1 cellular context compared by ENCODE assay signal in the genomic region with DNA sequence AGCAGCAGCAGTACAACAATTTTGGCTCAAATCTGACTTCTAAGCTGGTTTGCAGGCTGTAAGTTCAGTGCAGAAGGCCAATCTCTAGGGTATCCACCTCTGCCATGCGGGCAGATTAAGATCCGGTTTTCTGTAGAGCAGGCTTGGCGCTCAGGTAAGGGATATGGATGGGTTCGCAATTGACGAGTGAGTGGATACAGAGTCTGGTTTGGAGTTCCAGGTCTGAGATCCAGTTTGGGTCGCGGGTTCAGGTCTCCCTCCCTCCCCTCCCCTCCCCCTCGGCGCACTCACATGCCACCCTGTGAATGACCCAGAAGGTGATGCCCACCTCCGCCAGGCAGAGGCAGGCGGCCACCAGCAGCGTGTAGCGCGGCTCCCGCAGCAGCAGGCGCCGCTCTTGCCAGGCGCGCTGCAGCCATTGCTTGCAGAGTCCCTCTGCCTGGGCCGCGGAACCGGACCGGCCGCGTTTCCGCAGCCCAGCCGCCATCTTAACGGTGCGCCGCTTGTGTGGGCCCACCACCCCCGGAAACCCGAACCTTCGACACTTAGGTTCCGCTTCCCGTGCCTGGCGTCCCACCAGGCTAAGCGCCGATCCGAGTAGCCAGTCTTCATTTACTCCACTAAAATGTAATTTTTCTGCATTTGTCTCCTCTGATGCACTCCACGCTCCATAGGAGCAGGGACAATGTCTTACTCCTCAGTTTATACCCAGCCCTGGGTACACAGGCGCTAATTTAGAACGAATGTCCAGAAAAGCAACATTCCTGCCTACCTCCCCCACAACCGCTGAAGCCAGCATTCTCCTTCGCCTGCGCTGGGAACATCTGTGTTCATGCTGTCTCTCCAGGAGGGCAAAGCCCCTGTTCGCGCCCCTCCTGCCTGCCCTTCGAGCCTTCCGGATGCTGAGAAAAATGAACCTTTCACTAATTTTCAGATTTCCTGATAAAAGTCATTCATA.
TF ChIP-seq lines count a peak whose summit lies in the region.

ALG3 (minus strand) TSS at position 509 of the 958 bp plus-strand sequence; CDS start at position 487, 22 bp downstream.

TF ChIP-seq in K562, 482 proteins besides CTCF, POLR2A, EP300 and RAD21 (continued from another document and continues in another):
- TF ChIP-seq RBBP5 (IDR thresholded peaks at IDR 0.05; ENCODE audit: borderline replicate concordance, insufficient read depth, low read length, poor library complexity, severe bottlenecking) (peak; percentile 97), SMAD1 (IDR thresholded peaks at IDR 0.05; ENCODE audit: low read depth, low read length, partially characterized antibody) (peak; percentile 30), TRIM24 (IDR thresholded peaks at IDR 0.05) (peak in 1 of 2 experiments; percentile 92; a peak in 2 of 4 replicates), KAT2B (IDR thresholded peaks at IDR 0.05; ENCODE audit: low read depth, low read length) (no peak), EP400 (IDR thresholded peaks at IDR 0.05) (peak; percentile 87), BCL6 (CRISPR knock-in tag; IDR thresholded peaks at IDR 0.05) (no peak), MAFG (tag; conservative IDR thresholded peaks at IDR 0.05) (no peak), SP2 (IDR thresholded peaks at IDR 0.05; ENCODE audit: extremely low read depth, low read depth, low read length, poor library complexity, severe bottlenecking) (no peak), HNRNPLL (IDR thresholded peaks at IDR 0.05; ENCODE audit: low read depth, low read length, poor library complexity, severe bottlenecking) (peak; percentile 21), KLF6 (CRISPR knock-in tag; IDR thresholded peaks at IDR 0.05; ENCODE audit: borderline replicate concordance) (no peak), CAMTA2 (CRISPR knock-in tag; conservative IDR thresholded peaks at IDR 0.05) (no peak), CBX1 (IDR thresholded peaks at IDR 0.05; ENCODE audit: low read depth) (peak; percentile 89), ZNF696 (CRISPR knock-in tag; conservative IDR thresholded peaks at IDR 0.05) (no peak), TCF7L2 (IDR thresholded peaks at IDR 0.05; ENCODE audit: low read depth, low read length) (no peak), RNF2 (IDR thresholded peaks at IDR 0.05) (peak; percentile 80), ZNF77 (CRISPR knock-in tag; IDR thresholded peaks at IDR 0.05) (no peak), ZBED1 (IDR thresholded peaks at IDR 0.05) (no peak), UBTF (IDR thresholded peaks at IDR 0.05; ENCODE audit: borderline replicate concordance in 1 of 2, low read depth in 2 of 2, low read length in 2 of 2) (no peak), PTTG1 (tag; IDR thresholded peaks at IDR 0.05; ENCODE audit: low read depth) (no peak), RBM39 (optimal IDR thresholded peaks at IDR 0.05; ENCODE audit: low read depth, low read length) (no peak), ZC3H8 (IDR thresholded peaks at IDR 0.05) (no peak), ATF2 (CRISPR knock-in tag; IDR thresholded peaks at IDR 0.05) (no peak), CBX5 (IDR thresholded peaks at IDR 0.05; ENCODE audit: borderline replicate concordance, low read depth) (peak; percentile 45; the same call in 1 of the 2 replicates), E2F8 (IDR thresholded peaks at IDR 0.05; ENCODE audit: low read depth, partially characterized antibody) (peak; percentile 44), RBM15 (IDR thresholded peaks at IDR 0.05; ENCODE audit: insufficient read depth, low read length) (no peak), DEAF1 (CRISPR knock-in tag; IDR thresholded peaks at IDR 0.05) (no peak)
- TF ChIP-seq, protein P1, sequence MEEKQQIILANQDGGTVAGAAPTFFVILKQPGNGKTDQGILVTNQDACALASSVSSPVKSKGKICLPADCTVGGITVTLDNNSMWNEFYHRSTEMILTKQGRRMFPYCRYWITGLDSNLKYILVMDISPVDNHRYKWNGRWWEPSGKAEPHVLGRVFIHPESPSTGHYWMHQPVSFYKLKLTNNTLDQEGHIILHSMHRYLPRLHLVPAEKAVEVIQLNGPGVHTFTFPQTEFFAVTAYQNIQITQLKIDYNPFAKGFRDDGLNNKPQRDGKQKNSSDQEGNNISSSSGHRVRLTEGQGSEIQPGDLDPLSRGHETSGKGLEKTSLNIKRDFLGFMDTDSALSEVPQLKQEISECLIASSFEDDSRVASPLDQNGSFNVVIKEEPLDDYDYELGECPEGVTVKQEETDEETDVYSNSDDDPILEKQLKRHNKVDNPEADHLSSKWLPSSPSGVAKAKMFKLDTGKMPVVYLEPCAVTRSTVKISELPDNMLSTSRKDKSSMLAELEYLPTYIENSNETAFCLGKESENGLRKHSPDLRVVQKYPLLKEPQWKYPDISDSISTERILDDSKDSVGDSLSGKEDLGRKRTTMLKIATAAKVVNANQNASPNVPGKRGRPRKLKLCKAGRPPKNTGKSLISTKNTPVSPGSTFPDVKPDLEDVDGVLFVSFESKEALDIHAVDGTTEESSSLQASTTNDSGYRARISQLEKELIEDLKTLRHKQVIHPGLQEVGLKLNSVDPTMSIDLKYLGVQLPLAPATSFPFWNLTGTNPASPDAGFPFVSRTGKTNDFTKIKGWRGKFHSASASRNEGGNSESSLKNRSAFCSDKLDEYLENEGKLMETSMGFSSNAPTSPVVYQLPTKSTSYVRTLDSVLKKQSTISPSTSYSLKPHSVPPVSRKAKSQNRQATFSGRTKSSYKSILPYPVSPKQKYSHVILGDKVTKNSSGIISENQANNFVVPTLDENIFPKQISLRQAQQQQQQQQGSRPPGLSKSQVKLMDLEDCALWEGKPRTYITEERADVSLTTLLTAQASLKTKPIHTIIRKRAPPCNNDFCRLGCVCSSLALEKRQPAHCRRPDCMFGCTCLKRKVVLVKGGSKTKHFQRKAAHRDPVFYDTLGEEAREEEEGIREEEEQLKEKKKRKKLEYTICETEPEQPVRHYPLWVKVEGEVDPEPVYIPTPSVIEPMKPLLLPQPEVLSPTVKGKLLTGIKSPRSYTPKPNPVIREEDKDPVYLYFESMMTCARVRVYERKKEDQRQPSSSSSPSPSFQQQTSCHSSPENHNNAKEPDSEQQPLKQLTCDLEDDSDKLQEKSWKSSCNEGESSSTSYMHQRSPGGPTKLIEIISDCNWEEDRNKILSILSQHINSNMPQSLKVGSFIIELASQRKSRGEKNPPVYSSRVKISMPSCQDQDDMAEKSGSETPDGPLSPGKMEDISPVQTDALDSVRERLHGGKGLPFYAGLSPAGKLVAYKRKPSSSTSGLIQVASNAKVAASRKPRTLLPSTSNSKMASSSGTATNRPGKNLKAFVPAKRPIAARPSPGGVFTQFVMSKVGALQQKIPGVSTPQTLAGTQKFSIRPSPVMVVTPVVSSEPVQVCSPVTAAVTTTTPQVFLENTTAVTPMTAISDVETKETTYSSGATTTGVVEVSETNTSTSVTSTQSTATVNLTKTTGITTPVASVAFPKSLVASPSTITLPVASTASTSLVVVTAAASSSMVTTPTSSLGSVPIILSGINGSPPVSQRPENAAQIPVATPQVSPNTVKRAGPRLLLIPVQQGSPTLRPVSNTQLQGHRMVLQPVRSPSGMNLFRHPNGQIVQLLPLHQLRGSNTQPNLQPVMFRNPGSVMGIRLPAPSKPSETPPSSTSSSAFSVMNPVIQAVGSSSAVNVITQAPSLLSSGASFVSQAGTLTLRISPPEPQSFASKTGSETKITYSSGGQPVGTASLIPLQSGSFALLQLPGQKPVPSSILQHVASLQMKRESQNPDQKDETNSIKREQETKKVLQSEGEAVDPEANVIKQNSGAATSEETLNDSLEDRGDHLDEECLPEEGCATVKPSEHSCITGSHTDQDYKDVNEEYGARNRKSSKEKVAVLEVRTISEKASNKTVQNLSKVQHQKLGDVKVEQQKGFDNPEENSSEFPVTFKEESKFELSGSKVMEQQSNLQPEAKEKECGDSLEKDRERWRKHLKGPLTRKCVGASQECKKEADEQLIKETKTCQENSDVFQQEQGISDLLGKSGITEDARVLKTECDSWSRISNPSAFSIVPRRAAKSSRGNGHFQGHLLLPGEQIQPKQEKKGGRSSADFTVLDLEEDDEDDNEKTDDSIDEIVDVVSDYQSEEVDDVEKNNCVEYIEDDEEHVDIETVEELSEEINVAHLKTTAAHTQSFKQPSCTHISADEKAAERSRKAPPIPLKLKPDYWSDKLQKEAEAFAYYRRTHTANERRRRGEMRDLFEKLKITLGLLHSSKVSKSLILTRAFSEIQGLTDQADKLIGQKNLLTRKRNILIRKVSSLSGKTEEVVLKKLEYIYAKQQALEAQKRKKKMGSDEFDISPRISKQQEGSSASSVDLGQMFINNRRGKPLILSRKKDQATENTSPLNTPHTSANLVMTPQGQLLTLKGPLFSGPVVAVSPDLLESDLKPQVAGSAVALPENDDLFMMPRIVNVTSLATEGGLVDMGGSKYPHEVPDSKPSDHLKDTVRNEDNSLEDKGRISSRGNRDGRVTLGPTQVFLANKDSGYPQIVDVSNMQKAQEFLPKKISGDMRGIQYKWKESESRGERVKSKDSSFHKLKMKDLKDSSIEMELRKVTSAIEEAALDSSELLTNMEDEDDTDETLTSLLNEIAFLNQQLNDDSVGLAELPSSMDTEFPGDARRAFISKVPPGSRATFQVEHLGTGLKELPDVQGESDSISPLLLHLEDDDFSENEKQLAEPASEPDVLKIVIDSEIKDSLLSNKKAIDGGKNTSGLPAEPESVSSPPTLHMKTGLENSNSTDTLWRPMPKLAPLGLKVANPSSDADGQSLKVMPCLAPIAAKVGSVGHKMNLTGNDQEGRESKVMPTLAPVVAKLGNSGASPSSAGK (IDR thresholded peaks at IDR 0.05): no peak
- TF ChIP-seq, protein P2, sequence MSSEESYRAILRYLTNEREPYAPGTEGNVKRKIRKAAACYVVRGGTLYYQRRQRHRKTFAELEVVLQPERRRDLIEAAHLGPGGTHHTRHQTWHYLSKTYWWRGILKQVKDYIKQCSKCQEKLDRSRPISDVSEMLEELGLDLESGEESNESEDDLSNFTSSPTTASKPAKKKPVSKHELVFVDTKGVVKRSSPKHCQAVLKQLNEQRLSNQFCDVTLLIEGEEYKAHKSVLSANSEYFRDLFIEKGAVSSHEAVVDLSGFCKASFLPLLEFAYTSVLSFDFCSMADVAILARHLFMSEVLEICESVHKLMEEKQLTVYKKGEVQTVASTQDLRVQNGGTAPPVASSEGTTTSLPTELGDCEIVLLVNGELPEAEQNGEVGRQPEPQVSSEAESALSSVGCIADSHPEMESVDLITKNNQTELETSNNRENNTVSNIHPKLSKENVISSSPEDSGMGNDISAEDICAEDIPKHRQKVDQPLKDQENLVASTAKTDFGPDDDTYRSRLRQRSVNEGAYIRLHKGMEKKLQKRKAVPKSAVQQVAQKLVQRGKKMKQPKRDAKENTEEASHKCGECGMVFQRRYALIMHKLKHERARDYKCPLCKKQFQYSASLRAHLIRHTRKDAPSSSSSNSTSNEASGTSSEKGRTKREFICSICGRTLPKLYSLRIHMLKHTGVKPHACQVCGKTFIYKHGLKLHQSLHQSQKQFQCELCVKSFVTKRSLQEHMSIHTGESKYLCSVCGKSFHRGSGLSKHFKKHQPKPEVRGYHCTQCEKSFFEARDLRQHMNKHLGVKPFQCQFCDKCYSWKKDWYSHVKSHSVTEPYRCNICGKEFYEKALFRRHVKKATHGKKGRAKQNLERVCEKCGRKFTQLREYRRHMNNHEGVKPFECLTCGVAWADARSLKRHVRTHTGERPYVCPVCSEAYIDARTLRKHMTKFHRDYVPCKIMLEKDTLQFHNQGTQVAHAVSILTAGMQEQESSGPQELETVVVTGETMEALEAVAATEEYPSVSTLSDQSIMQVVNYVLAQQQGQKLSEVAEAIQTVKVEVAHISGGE (CRISPR knock-in tag; IDR thresholded peaks at IDR 0.05): peak; percentile 97 to 99 (median 99)
